1 cellular context compared by ENCODE assay signal in the genomic region with DNA sequence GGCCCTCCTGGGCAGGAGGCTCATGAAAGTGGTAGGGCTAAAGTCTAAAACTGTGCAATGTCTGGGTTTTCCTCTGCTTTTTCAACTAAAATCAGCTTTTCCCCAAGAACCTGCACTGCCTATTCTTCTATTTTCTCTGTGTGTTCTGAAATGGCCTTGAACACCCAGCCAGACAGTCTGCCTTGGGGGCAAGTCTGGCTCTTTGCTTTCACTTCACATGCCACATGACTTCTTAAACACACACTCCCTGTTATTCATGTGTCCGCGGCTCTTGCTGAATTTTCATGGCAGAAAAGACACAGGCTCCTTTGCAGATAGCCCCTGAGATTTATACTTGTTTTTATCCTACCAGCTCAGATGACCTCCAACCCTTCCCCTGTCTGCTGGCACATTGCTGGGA.
TF ChIP-seq lines count a peak whose summit lies in the region.

No MANE protein-coding gene starts in this region.

TF ChIP-seq in HepG2, 621 proteins besides CTCF, POLR2A, EP300 and RAD21 (continues in another document):
- TF ChIP-seq HHEX (CRISPR knock-in tag; IDR thresholded peaks at IDR 0.05) (no peak), CENPX (CRISPR knock-in tag; IDR thresholded peaks at IDR 0.05) (no peak), LCORL (IDR thresholded peaks at IDR 0.05) (no peak), LCORL (CRISPR knock-in tag; IDR thresholded peaks at IDR 0.05) (no peak), AHDC1 (CRISPR knock-in tag; IDR thresholded peaks at IDR 0.05; ENCODE audit: borderline replicate concordance) (no peak), KDM5A (IDR thresholded peaks at IDR 0.05; ENCODE audit: borderline replicate concordance, low read length) (no peak), HNF4G (IDR thresholded peaks at IDR 0.05; ENCODE audit: borderline replicate concordance, low read depth, low read length) (no peak), HNF4G (CRISPR knock-in tag; IDR thresholded peaks at IDR 0.05; ENCODE audit: borderline replicate concordance, low read depth) (no peak), RORA (CRISPR knock-in tag; IDR thresholded peaks at IDR 0.05) (no peak), ELF3 (CRISPR knock-in tag; IDR thresholded peaks at IDR 0.05) (no peak), HNF1B (CRISPR knock-in tag; IDR thresholded peaks at IDR 0.05) (no peak), TOPORS (CRISPR knock-in tag; IDR thresholded peaks at IDR 0.05) (no peak), NR2F2 (IDR thresholded peaks at IDR 0.05; ENCODE audit: borderline replicate concordance, low read depth) (no peak), ZSCAN31 (CRISPR knock-in tag; IDR thresholded peaks at IDR 0.05; ENCODE audit: low read depth) (peak; percentile 47; the same call in 1 of the 2 replicates), ZMYM3 (CRISPR knock-in tag; IDR thresholded peaks at IDR 0.05) (no peak), GMEB1 (CRISPR knock-in tag; IDR thresholded peaks at IDR 0.05; ENCODE audit: borderline replicate concordance) (no peak), NFYC (CRISPR knock-in tag; IDR thresholded peaks at IDR 0.05) (no peak), HMG20B (CRISPR knock-in tag; conservative IDR thresholded peaks at IDR 0.05) (no peak), KLF9 (CRISPR knock-in tag; IDR thresholded peaks at IDR 0.05; ENCODE audit: low read depth) (no peak), CHCHD3 (CRISPR knock-in tag; IDR thresholded peaks at IDR 0.05) (no peak), ZNF687 (CRISPR knock-in tag; IDR thresholded peaks at IDR 0.05) (no peak), PITX1 (CRISPR knock-in tag; IDR thresholded peaks at IDR 0.05) (no peak), ZNF451 (CRISPR knock-in tag; IDR thresholded peaks at IDR 0.05) (no peak)
- TF ChIP-seq, protein P1, sequence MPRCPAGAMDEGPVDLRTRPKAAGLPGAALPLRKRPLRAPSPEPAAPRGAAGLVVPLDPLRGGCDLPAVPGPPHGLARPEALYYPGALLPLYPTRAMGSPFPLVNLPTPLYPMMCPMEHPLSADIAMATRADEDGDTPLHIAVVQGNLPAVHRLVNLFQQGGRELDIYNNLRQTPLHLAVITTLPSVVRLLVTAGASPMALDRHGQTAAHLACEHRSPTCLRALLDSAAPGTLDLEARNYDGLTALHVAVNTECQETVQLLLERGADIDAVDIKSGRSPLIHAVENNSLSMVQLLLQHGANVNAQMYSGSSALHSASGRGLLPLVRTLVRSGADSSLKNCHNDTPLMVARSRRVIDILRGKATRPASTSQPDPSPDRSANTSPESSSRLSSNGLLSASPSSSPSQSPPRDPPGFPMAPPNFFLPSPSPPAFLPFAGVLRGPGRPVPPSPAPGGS (CRISPR knock-in tag; IDR thresholded peaks at IDR 0.05): no peak
- TF ChIP-seq, protein P2, sequence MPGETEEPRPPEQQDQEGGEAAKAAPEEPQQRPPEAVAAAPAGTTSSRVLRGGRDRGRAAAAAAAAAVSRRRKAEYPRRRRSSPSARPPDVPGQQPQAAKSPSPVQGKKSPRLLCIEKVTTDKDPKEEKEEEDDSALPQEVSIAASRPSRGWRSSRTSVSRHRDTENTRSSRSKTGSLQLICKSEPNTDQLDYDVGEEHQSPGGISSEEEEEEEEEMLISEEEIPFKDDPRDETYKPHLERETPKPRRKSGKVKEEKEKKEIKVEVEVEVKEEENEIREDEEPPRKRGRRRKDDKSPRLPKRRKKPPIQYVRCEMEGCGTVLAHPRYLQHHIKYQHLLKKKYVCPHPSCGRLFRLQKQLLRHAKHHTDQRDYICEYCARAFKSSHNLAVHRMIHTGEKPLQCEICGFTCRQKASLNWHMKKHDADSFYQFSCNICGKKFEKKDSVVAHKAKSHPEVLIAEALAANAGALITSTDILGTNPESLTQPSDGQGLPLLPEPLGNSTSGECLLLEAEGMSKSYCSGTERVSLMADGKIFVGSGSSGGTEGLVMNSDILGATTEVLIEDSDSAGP (CRISPR knock-in tag; IDR thresholded peaks at IDR 0.05; ENCODE audit: borderline replicate concordance): peak; percentile 57; the same call in 1 of the 2 replicates
- TF ChIP-seq, protein P3, sequence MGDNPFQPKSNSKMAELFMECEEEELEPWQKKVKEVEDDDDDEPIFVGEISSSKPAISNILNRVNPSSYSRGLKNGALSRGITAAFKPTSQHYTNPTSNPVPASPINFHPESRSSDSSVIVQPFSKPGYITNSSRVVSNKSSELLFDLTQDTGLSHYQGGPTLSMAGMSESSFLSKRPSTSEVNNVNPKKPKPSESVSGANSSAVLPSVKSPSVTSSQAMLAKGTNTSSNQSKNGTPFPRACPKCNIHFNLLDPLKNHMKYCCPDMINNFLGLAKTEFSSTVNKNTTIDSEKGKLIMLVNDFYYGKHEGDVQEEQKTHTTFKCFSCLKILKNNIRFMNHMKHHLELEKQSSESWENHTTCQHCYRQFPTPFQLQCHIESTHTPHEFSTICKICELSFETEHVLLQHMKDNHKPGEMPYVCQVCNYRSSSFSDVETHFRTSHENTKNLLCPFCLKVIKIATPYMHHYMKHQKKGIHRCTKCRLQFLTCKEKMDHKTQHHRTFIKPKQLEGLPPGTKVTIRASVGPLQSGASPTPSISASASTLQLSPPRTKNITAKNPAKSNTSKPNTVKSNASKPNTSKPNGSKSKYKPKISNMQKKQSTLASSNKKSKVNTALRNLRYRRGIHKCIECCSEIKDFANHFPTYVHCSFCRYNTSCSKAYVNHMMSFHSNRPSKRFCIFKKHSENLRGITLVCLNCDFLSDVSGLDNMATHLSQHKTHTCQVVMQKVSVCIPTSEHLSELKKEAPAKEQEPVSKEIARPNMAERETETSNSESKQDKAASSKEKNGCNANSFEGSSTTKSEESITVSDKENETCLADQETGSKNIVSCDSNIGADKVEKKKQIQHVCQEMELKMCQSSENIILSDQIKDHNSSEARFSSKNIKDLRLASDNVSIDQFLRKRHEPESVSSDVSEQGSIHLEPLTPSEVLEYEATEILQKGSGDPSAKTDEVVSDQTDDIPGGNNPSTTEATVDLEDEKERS (CRISPR knock-in tag; IDR thresholded peaks at IDR 0.05): no peak
- TF ChIP-seq, protein P4, sequence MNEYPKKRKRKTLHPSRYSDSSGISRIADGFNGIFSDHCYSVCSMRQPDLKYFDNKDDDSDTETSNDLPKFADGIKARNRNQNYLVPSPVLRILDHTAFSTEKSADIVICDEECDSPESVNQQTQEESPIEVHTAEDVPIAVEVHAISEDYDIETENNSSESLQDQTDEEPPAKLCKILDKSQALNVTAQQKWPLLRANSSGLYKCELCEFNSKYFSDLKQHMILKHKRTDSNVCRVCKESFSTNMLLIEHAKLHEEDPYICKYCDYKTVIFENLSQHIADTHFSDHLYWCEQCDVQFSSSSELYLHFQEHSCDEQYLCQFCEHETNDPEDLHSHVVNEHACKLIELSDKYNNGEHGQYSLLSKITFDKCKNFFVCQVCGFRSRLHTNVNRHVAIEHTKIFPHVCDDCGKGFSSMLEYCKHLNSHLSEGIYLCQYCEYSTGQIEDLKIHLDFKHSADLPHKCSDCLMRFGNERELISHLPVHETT (CRISPR knock-in tag; conservative IDR thresholded peaks at IDR 0.05): no peak
- TF ChIP-seq, protein P5, sequence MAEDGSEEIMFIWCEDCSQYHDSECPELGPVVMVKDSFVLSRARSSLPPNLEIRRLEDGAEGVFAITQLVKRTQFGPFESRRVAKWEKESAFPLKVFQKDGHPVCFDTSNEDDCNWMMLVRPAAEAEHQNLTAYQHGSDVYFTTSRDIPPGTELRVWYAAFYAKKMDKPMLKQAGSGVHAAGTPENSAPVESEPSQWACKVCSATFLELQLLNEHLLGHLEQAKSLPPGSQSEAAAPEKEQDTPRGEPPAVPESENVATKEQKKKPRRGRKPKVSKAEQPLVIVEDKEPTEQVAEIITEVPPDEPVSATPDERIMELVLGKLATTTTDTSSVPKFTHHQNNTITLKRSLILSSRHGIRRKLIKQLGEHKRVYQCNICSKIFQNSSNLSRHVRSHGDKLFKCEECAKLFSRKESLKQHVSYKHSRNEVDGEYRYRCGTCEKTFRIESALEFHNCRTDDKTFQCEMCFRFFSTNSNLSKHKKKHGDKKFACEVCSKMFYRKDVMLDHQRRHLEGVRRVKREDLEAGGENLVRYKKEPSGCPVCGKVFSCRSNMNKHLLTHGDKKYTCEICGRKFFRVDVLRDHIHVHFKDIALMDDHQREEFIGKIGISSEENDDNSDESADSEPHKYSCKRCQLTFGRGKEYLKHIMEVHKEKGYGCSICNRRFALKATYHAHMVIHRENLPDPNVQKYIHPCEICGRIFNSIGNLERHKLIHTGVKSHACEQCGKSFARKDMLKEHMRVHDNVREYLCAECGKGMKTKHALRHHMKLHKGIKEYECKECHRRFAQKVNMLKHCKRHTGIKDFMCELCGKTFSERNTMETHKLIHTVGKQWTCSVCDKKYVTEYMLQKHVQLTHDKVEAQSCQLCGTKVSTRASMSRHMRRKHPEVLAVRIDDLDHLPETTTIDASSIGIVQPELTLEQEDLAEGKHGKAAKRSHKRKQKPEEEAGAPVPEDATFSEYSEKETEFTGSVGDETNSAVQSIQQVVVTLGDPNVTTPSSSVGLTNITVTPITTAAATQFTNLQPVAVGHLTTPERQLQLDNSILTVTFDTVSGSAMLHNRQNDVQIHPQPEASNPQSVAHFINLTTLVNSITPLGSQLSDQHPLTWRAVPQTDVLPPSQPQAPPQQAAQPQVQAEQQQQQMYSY (CRISPR knock-in tag; IDR thresholded peaks at IDR 0.05): no peak
